1 cellular context compared by ENCODE assay signal in genomic region chr6:16324622-16325225, GRCh38.
TF ChIP-seq lines count a peak whose summit lies in the region.

No MANE protein-coding gene starts in this region.

TF ChIP-seq in SK-N-SH treated with all-trans-retinoic acid at 6 μM for 48 hours, 23 proteins besides CTCF, POLR2A, EP300 and RAD21 (continued from another document):
- TF ChIP-seq, protein P1, sequence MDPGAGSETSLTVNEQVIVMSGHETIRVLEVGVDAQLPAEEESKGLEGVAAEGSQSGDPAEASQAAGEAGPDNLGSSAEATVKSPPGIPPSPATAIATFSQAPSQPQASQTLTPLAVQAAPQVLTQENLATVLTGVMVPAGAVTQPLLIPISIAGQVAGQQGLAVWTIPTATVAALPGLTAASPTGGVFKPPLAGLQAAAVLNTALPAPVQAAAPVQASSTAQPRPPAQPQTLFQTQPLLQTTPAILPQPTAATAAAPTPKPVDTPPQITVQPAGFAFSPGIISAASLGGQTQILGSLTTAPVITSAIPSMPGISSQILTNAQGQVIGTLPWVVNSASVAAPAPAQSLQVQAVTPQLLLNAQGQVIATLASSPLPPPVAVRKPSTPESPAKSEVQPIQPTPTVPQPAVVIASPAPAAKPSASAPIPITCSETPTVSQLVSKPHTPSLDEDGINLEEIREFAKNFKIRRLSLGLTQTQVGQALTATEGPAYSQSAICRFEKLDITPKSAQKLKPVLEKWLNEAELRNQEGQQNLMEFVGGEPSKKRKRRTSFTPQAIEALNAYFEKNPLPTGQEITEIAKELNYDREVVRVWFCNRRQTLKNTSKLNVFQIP (CRISPR knock-in tag; IDR thresholded peaks at IDR 0.05; ENCODE audit: borderline replicate concordance, low read depth), result no peak
- TF ChIP-seq OSR1 (CRISPR knock-in tag; IDR thresholded peaks at IDR 0.05), result no peak
- TF ChIP-seq ZFP30 (CRISPR knock-in tag; IDR thresholded peaks at IDR 0.05), result no peak
- TF ChIP-seq, protein P2, sequence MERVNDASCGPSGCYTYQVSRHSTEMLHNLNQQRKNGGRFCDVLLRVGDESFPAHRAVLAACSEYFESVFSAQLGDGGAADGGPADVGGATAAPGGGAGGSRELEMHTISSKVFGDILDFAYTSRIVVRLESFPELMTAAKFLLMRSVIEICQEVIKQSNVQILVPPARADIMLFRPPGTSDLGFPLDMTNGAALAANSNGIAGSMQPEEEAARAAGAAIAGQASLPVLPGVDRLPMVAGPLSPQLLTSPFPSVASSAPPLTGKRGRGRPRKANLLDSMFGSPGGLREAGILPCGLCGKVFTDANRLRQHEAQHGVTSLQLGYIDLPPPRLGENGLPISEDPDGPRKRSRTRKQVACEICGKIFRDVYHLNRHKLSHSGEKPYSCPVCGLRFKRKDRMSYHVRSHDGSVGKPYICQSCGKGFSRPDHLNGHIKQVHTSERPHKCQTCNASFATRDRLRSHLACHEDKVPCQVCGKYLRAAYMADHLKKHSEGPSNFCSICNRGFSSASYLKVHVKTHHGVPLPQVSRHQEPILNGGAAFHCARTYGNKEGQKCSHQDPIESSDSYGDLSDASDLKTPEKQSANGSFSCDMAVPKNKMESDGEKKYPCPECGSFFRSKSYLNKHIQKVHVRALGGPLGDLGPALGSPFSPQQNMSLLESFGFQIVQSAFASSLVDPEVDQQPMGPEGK (CRISPR knock-in tag; IDR thresholded peaks at IDR 0.05; ENCODE audit: borderline replicate concordance), result no peak
- TF ChIP-seq RARB (CRISPR knock-in tag; IDR thresholded peaks at IDR 0.05), result no peak
- TF ChIP-seq ZNF8 (CRISPR knock-in tag; IDR thresholded peaks at IDR 0.05), result no peak
